Comparison of ENCODE assay signal across 1 cellular context in the genomic region with DNA sequence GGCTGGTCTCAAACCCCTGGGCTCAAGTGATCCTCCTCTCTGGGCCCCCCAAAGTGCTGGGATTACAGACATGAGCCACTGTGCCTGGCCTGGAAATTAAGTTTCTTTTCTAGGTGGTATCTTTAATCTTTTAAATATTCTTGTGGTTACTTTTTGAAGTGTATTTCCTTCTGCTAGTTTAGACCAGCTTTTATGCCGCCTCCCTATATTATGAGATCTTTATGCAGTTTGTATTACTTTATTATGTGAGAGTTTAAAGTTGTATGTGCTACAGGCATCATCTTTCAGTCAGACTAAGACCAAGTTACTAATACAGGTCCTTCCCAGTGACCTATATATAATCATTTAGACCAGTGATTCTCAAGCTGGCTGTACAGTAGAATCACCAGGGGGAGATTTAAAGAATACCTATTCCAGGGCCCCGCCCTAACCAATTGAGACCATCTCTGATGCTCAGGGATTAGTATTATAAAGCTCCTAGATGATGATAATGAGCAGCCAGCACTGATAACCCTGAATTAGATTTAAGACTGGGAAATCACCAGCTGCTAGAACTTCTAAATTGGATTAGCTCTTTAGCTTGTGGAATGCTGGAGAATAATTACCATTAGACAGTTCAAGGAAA.
TF ChIP-seq lines count a peak whose summit lies in the region.

No MANE protein-coding gene starts in this region.

TF ChIP-seq in HCT116, 20 proteins besides CTCF, POLR2A, EP300 and RAD21 (continued from another document):
- TF ChIP-seq ZFX (IDR thresholded peaks at IDR 0.05) (no peak), EGR1 (IDR thresholded peaks at IDR 0.05; ENCODE audit: low read depth) (no peak), SP1 (IDR thresholded peaks at IDR 0.05; ENCODE audit: low read depth) (no peak), ZNF274 (IDR thresholded peaks at IDR 0.05; ENCODE audit: low read depth, low read length) (no peak), SRF (IDR thresholded peaks at IDR 0.05; ENCODE audit: low read depth) (no peak), MAX (IDR thresholded peaks at IDR 0.05) (no peak), EZH2phosphoT487 (IDR thresholded peaks at IDR 0.05; ENCODE audit: borderline replicate concordance) (no peak), ELF1 (IDR thresholded peaks at IDR 0.05; ENCODE audit: borderline replicate concordance, low read depth) (no peak), FOSL1 (IDR thresholded peaks at IDR 0.05; ENCODE audit: low read depth) (no peak)
- TF ChIP-seq, protein P1, sequence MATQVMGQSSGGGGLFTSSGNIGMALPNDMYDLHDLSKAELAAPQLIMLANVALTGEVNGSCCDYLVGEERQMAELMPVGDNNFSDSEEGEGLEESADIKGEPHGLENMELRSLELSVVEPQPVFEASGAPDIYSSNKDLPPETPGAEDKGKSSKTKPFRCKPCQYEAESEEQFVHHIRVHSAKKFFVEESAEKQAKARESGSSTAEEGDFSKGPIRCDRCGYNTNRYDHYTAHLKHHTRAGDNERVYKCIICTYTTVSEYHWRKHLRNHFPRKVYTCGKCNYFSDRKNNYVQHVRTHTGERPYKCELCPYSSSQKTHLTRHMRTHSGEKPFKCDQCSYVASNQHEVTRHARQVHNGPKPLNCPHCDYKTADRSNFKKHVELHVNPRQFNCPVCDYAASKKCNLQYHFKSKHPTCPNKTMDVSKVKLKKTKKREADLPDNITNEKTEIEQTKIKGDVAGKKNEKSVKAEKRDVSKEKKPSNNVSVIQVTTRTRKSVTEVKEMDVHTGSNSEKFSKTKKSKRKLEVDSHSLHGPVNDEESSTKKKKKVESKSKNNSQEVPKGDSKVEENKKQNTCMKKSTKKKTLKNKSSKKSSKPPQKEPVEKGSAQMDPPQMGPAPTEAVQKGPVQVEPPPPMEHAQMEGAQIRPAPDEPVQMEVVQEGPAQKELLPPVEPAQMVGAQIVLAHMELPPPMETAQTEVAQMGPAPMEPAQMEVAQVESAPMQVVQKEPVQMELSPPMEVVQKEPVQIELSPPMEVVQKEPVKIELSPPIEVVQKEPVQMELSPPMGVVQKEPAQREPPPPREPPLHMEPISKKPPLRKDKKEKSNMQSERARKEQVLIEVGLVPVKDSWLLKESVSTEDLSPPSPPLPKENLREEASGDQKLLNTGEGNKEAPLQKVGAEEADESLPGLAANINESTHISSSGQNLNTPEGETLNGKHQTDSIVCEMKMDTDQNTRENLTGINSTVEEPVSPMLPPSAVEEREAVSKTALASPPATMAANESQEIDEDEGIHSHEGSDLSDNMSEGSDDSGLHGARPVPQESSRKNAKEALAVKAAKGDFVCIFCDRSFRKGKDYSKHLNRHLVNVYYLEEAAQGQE (IDR thresholded peaks at IDR 0.05; ENCODE audit: low read depth): no peak
